1 cellular context compared by ENCODE assay signal in genomic region chr16:27224271-27224737, GRCh38.
TF ChIP-seq lines count a peak whose summit lies in the region.

No MANE protein-coding gene starts in this region.

TF ChIP-seq in IMR-90, 13 proteins besides CTCF, POLR2A, EP300 and RAD21:
- TF ChIP-seq ELK1 (IDR thresholded peaks at IDR 0.05; ENCODE audit: borderline replicate concordance, low read depth, low read length) (no peak), CHD1 (IDR thresholded peaks at IDR 0.05; ENCODE audit: low read depth, low read length) (no peak), CEBPB (IDR thresholded peaks at IDR 0.05; ENCODE audit: low read depth, low read length) (no peak), BHLHE40 (IDR thresholded peaks at IDR 0.05; ENCODE audit: low read depth, low read length) (no peak), MXI1 (IDR thresholded peaks at IDR 0.05; ENCODE audit: borderline replicate concordance, low read depth, low read length) (no peak), NFE2L2 (IDR thresholded peaks at IDR 0.05; ENCODE audit: low read depth, low read length) (no peak), SMC3 (IDR thresholded peaks at IDR 0.05; ENCODE audit: low read depth, low read length) (no peak), RCOR1 (IDR thresholded peaks at IDR 0.05; ENCODE audit: insufficient replicate concordance, low read length) (no peak), MAFK (IDR thresholded peaks at IDR 0.05; ENCODE audit: low read depth, low read length) (no peak), MAZ (IDR thresholded peaks at IDR 0.05; ENCODE audit: borderline replicate concordance, low read depth, low read length) (no peak), FOS (IDR thresholded peaks at IDR 0.05; ENCODE audit: low read depth, low read length) (no peak), RFX5 (IDR thresholded peaks at IDR 0.05; ENCODE audit: low read depth, low read length) (no peak)
- TF ChIP-seq, protein P1, sequence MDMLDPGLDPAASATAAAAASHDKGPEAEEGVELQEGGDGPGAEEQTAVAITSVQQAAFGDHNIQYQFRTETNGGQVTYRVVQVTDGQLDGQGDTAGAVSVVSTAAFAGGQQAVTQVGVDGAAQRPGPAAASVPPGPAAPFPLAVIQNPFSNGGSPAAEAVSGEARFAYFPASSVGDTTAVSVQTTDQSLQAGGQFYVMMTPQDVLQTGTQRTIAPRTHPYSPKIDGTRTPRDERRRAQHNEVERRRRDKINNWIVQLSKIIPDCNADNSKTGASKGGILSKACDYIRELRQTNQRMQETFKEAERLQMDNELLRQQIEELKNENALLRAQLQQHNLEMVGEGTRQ (IDR thresholded peaks at IDR 0.05; ENCODE audit: low read depth, low read length), result no peak
